1 cellular context compared by ENCODE assay signal in the genomic region with DNA sequence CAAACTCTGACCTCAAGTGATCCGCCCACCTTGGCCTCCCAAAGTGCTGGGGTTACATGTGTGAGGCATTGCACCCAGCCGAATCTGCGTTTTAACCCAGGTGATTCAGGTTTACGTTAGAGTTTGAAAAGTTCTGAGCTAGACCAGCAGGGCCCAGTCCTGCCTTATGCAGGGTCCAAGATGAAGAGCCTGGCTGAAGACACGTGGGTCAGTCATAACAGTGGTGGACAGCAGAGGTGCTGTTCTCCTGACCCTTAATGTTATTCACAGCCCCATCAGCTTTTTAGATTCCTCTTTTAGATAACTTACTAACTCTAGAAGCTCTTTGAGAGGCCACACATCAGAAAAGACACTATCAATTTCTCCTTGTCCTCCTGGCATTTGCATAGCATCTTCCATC.
TF ChIP-seq lines count a peak whose summit lies in the region.

No MANE protein-coding gene starts in this region.

TF ChIP-seq in GM23338, 12 proteins besides CTCF, POLR2A, EP300 and RAD21 (continued from another document):
- TF ChIP-seq, protein P1, sequence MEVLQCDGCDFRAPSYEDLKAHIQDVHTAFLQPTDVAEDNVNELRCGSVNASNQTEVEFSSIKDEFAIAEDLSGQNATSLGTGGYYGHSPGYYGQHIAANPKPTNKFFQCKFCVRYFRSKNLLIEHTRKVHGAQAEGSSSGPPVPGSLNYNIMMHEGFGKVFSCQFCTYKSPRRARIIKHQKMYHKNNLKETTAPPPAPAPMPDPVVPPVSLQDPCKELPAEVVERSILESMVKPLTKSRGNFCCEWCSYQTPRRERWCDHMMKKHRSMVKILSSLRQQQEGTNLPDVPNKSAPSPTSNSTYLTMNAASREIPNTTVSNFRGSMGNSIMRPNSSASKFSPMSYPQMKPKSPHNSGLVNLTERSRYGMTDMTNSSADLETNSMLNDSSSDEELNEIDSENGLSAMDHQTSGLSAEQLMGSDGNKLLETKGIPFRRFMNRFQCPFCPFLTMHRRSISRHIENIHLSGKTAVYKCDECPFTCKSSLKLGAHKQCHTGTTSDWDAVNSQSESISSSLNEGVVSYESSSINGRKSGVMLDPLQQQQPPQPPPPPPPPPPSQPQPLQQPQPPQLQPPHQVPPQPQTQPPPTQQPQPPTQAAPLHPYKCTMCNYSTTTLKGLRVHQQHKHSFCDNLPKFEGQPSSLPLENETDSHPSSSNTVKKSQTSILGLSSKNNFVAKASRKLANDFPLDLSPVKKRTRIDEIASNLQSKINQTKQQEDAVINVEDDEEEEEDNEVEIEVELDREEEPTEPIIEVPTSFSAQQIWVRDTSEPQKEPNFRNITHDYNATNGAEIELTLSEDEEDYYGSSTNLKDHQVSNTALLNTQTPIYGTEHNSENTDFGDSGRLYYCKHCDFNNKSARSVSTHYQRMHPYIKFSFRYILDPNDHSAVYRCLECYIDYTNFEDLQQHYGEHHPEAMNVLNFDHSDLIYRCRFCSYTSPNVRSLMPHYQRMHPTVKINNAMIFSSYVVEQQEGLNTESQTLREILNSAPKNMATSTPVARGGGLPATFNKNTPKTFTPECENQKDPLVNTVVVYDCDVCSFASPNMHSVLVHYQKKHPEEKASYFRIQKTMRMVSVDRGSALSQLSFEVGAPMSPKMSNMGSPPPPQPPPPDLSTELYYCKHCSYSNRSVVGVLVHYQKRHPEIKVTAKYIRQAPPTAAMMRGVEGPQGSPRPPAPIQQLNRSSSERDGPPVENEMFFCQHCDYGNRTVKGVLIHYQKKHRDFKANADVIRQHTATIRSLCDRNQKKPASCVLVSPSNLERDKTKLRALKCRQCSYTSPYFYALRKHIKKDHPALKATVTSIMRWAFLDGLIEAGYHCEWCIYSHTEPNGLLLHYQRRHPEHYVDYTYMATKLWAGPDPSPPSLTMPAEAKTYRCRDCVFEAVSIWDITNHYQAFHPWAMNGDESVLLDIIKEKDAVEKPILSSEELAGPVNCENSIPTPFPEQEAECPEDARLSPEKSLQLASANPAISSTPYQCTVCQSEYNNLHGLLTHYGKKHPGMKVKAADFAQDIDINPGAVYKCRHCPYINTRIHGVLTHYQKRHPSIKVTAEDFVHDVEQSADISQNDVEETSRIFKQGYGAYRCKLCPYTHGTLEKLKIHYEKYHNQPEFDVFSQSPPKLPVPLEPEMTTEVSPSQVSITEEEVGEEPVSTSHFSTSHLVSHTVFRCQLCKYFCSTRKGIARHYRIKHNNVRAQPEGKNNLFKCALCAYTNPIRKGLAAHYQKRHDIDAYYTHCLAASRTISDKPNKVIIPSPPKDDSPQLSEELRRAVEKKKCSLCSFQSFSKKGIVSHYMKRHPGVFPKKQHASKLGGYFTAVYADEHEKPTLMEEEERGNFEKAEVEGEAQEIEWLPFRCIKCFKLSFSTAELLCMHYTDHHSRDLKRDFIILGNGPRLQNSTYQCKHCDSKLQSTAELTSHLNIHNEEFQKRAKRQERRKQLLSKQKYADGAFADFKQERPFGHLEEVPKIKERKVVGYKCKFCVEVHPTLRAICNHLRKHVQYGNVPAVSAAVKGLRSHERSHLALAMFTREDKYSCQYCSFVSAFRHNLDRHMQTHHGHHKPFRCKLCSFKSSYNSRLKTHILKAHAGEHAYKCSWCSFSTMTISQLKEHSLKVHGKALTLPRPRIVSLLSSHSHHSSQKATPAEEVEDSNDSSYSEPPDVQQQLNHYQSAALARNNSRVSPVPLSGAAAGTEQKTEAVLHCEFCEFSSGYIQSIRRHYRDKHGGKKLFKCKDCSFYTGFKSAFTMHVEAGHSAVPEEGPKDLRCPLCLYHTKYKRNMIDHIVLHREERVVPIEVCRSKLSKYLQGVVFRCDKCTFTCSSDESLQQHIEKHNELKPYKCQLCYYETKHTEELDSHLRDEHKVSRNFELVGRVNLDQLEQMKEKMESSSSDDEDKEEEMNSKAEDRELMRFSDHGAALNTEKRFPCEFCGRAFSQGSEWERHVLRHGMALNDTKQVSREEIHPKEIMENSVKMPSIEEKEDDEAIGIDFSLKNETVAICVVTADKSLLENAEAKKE (CRISPR knock-in tag; IDR thresholded peaks at IDR 0.05) = no peak
- no peak for TF ChIP-seq EZH2 (IDR thresholded peaks at IDR 0.05; ENCODE audit: low read depth, unreplicated experiment)
- TF ChIP-seq ETS1 (IDR thresholded peaks at IDR 0.05) = no peak
- TF ChIP-seq ZNF114 (CRISPR knock-in tag; IDR thresholded peaks at IDR 0.05) = no peak
- TF ChIP-seq JUNB (IDR thresholded peaks at IDR 0.05; ENCODE audit: unreplicated experiment) = no peak
TF ChIP-seq in GM23338: peak in this region for 0.
